1 cellular context compared by ENCODE assay signal in genomic region chr17:41628631-41629255, GRCh38.
TF ChIP-seq lines count a peak whose summit lies in the region.

No MANE protein-coding gene starts in this region.

TF ChIP-seq in HepG2, 621 proteins besides CTCF, POLR2A, EP300 and RAD21:
- TF ChIP-seq, protein P1, sequence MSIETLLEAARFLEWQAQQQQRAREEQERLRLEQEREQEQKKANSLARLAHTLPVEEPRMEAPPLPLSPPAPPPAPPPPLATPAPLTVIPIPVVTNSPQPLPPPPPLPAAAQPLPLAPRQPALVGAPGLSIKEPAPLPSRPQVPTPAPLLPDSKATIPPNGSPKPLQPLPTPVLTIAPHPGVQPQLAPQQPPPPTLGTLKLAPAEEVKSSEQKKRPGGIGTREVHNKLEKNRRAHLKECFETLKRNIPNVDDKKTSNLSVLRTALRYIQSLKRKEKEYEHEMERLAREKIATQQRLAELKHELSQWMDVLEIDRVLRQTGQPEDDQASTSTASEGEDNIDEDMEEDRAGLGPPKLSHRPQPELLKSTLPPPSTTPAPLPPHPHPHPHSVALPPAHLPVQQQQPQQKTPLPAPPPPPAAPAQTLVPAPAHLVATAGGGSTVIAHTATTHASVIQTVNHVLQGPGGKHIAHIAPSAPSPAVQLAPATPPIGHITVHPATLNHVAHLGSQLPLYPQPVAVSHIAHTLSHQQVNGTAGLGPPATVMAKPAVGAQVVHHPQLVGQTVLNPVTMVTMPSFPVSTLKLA (IDR thresholded peaks at IDR 0.05), result peak; percentile 71
